14 cellular contexts compared by ENCODE assay signal in the genomic region with DNA sequence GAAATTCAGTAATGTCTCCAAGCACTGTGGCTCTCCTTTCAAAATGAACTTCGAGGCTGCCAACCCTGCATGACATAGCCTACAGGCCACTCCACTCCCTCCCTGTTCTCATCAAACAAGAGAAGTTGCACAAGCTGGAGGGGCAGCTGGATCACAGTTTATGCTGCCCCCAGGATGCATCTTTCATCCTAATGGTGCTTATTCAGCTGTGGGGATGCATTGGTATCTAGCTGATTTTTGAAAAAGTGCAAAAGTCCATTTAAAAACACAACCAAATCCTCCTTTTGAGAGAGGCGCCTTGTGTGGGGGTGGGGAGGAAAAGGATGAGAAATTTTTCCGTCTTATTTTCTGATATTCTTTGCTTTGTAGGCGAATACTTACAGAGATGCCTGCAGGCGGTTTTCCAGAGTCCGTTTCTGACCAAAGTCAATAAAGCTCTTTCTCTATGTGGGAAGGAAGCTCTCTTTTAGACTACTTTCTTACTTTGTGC.
DNase-seq lines count a peak whose midpoint lies in the region; ATAC-seq and TF ChIP-seq lines count a peak whose summit lies in the region.
"Had no signal": no experiment of that assay in that cellular context is flagged by ENCODE, and none has a peak within 500 bp of the region (broad histone marks: within the 10 kb centered on the region; RNA-seq: fewer than 3 reads in every experiment).

No MANE protein-coding gene starts in this region.

- H3K9me3 Mint-ChIP-seq in HFFc6: no peaks in the 10 kb centered on the region

- peak overlapping the region; percentile 70 for H3K27ac Mint-ChIP-seq in HFFc6
- H3K27ac Mint-ChIP-seq: CD8-positive, alpha-beta memory T cell had no signal

- no peaks in the 10 kb centered on the region for H4K20me1 ChIP-seq in fibroblast of lung (ENCODE audit: control insufficient read depth, extremely low read depth, insufficient read depth, low read length)
- H4K20me1 ChIP-seq: BLaER1 had no signal

- no peak for TF ChIP-seq POLR2A in stomach (IDR thresholded peaks at IDR 0.05)

- in situ Hi-C loops in brain microvascular endothelial cell (cut with HindIII; ENCODE audit: low pct_ligation_motif_present, low sequenced_read_pairs): no loop called here

- no peak for ATAC-seq in GM18502 (IDR thresholded peaks at IDR 0.05; ENCODE audit: poor library complexity, unreplicated experiment)
- ATAC-seq: HCT116 had no signal

- intact Hi-C loops in stomach (cut with DNase I; ENCODE audit: low total_unique reads): no loop called here

- H3K36me3 ChIP-seq in brain microvascular endothelial cell (replicated peaks): no peaks in the 10 kb centered on the region
- no peaks in the 10 kb centered on the region for H3K36me3 ChIP-seq in fibroblast of lung (ENCODE audit: control insufficient read depth, insufficient read depth, low read length)
- H3K36me3 ChIP-seq in parathyroid adenoma (ENCODE audit: control insufficient read depth, insufficient read depth, low read length): no peaks in the 10 kb centered on the region
- no peaks in the 10 kb centered on the region for H3K36me3 ChIP-seq in stomach
- H3K36me3 ChIP-seq: BLaER1 had no signal

- TF ChIP-seq CTCF in HFFc6 (IDR thresholded peaks at IDR 0.05): no peak
- TF ChIP-seq CTCF in brain microvascular endothelial cell (IDR thresholded peaks at IDR 0.05; ENCODE audit: low read depth, low read length, missing control alignments): no peak
- TF ChIP-seq CTCF in fibroblast of lung (conservative IDR thresholded peaks at IDR 0.05 in 1 of 2, IDR thresholded peaks at IDR 0.05 in 1 of 2; ENCODE audit: low read depth in 1 of 2, low read length in 2 of 2): no peak
- no peak for TF ChIP-seq CTCF in parathyroid adenoma (IDR thresholded peaks at IDR 0.05)
- no peak for TF ChIP-seq CTCF in stomach (IDR thresholded peaks at IDR 0.05)

- H3K27me3 ChIP-seq in brain microvascular endothelial cell (replicated peaks) (no peaks in the 10 kb centered on the region), fibroblast of lung (ENCODE audit: control insufficient read depth, insufficient read depth, low read length) (no peaks in the 10 kb centered on the region), parathyroid adenoma (ENCODE audit: control insufficient read depth, insufficient read depth, low read length) (no peaks in the 10 kb centered on the region), stomach (no peaks in the 10 kb centered on the region)
- H3K27me3 ChIP-seq: BLaER1 had no signal

- no peak overlapping the region for H3K4me3 ChIP-seq in brain microvascular endothelial cell (ENCODE audit: low read depth, low read length)
- H3K4me3 ChIP-seq in fibroblast of lung (replicated peaks in 1 of 4; ENCODE audit: control extremely low read depth in 1 of 4, insufficient read depth in 1 of 4, low read depth in 3 of 4, low read length in 4 of 4): no peak overlapping the region
- no peak overlapping the region for H3K4me3 ChIP-seq in parathyroid adenoma (ENCODE audit: low read depth, low read length)
- H3K4me3 ChIP-seq in stomach: no peak overlapping the region
- H3K4me3 ChIP-seq: BLaER1 had no signal

- H3K27ac ChIP-seq in brain microvascular endothelial cell (peak overlapping the region; percentile 95), fibroblast of lung (ENCODE audit: insufficient read depth, low read length) (peak overlapping the region; percentile 30), parathyroid adenoma (peak overlapping the region; percentile 16), stomach (no peak overlapping the region)
- H3K27ac ChIP-seq: BLaER1 had no signal

- H3K9me3 ChIP-seq in fibroblast of lung (ENCODE audit: control insufficient read depth, insufficient read depth, low read depth, low read length) (no peaks in the 10 kb centered on the region), parathyroid adenoma (ENCODE audit: control insufficient read depth, low read length) (no peaks in the 10 kb centered on the region), stomach (no peaks in the 10 kb centered on the region)
- H3K9me3 ChIP-seq: BLaER1, Caco-2 had no signal

- no peak overlapping the region for H3K4me3 Mint-ChIP-seq in HFFc6
- H3K4me3 Mint-ChIP-seq: CD8-positive, alpha-beta memory T cell had no signal

- no peak overlapping the region for H3K4me2 ChIP-seq in fibroblast of lung (ENCODE audit: extremely low read depth, insufficient read depth, low read length)
- H3K4me2 ChIP-seq in parathyroid adenoma (ENCODE audit: low read length): no peak overlapping the region
- H3K4me2 ChIP-seq: BLaER1 had no signal

- no peak overlapping the region for H3K9ac ChIP-seq in fibroblast of lung (ENCODE audit: insufficient read depth, low read length)
- no peak overlapping the region for H3K9ac ChIP-seq in parathyroid adenoma
- H3K9ac ChIP-seq: BLaER1 had no signal

- no peak for TF ChIP-seq EP300 in stomach (IDR thresholded peaks at IDR 0.05)

- 62 to 80% (median 72%) methylated on average over 6 of the region's 6 CpGs for WGBS in stomach, 5 donors

- H2AFZ ChIP-seq in fibroblast of lung (ENCODE audit: low read length) (no peak overlapping the region), parathyroid adenoma (no peak overlapping the region)

- H3K4me1 ChIP-seq in fibroblast of lung (ENCODE audit: control insufficient read depth, extremely low read depth, insufficient read depth, low read length): peaks cover 29% of the 10 kb centered on the region
- H3K4me1 ChIP-seq in parathyroid adenoma: peaks cover 9% of the 10 kb centered on the region
- no peaks in the 10 kb centered on the region for H3K4me1 ChIP-seq in stomach
- H3K4me1 ChIP-seq: BLaER1 had no signal

- H3K79me2 ChIP-seq in fibroblast of lung (ENCODE audit: control insufficient read depth, insufficient read depth, low read length) (no peaks in the 10 kb centered on the region), parathyroid adenoma (peaks cover 7% of the 10 kb centered on the region)

- peaks cover 90% of the 10 kb centered on the region for H3K4me1 Mint-ChIP-seq in HFFc6 (ENCODE audit: low read depth)
- H3K4me1 Mint-ChIP-seq: CD8-positive, alpha-beta memory T cell had no signal

- peaks cover 8% of the 10 kb centered on the region for H3K36me3 Mint-ChIP-seq in HFFc6 (ENCODE audit: low read depth)
- H3K36me3 Mint-ChIP-seq: CD8-positive, alpha-beta memory T cell had no signal

- no peak for DNase-seq in HFFc6
- no peak for DNase-seq in brain microvascular endothelial cell
- no peak for DNase-seq in fibroblast of lung (ENCODE audit: low read depth in 2 of 2)
- DNase-seq in stomach: no peak
- no peak for DNase-seq in NCI-H226
- DNase-seq in NOMO-1 (lab: John Stamatoyannopoulos, UW; ENCODE audit: unreplicated experiment in 2 of 2): no peak
- DNase-seq: Caco-2; CD8-positive, alpha-beta memory T cell; DND-41; GDM1 had no signal

- H3K27me3 Mint-ChIP-seq in HFFc6 (ENCODE audit: insufficient read depth): no peaks in the 10 kb centered on the region
- H3K27me3 Mint-ChIP-seq: CD8-positive, alpha-beta memory T cell had no signal

Comparison
In these comparisons a context has a peak if more than half of its experiments do, and no peak if none do; other contexts are left out.
1. H3K27ac ChIP-seq: peak in brain microvascular endothelial cell (single experiment), fibroblast of lung (single experiment) and parathyroid adenoma (single experiment); none in stomach (0 of 5).